ENCODE assay signal across 13 cellular contexts in genomic region chr2:157509755-157510154, GRCh38.
DNase-seq lines count a peak whose midpoint lies in the region; ATAC-seq, FAIRE-seq and TF ChIP-seq lines count a peak whose summit lies in the region.
"Had no signal": no experiment of that assay in that cellular context is flagged by ENCODE, and none has a peak within 500 bp of the region (broad histone marks: within the 10 kb centered on the region; RNA-seq: fewer than 3 reads in every experiment).

No MANE protein-coding gene starts in this region.

- H3K9me3 ChIP-seq in A549 (no peaks in the 10 kb centered on the region), upper lobe of left lung (peaks cover 0 to 4% (median 0%) of the 10 kb centered on the region in 4 donors)

- ATAC-seq in A549, result no peak
- no peak for ATAC-seq in foreskin keratinocyte
- no peak for ATAC-seq in upper lobe of left lung (ENCODE audit: low FRiP score in 2 of 2)

- TF ChIP-seq CTCF in A549 (IDR thresholded peaks at IDR 0.05) (0 out of 3 replicates have a peak, but pooled peaks have one; percentile 11), D721Med (IDR thresholded peaks at IDR 0.05; ENCODE audit: insufficient read depth, missing control alignments) (peak; percentile 18), foreskin keratinocyte (conservative IDR thresholded peaks at IDR 0.05) (peak; percentile 45), upper lobe of left lung (IDR thresholded peaks at IDR 0.05) (no peak)

- no peak overlapping the region for H3K27ac ChIP-seq in A549
- no peak overlapping the region for H3K27ac ChIP-seq in foreskin keratinocyte
- H3K27ac ChIP-seq in upper lobe of left lung, result no peak overlapping the region
- H3K27ac ChIP-seq: ascending aorta, GM23248 had no signal

- CTCF ChIA-PET in A549 (lab: Yijun Ruan, JAX), result interaction anchor here (0.6 to 0.8 kb wide), 3 partner anchors 183 to 526 kb away, joined by 3 read pairs; no protein-coding TSS in a partner anchor

- TF ChIP-seq POLR2A in A549 (IDR thresholded peaks at IDR 0.05; ENCODE audit: low read length) (no peak), upper lobe of left lung (IDR thresholded peaks at IDR 0.05) (no peak)

- 2% methylated on average over 2 of the region's 2 CpGs for WGBS in A549 (ENCODE audit: missing lambda C conversion rate)
- 54 to 71% methylated on average over 2 of the region's 2 CpGs for WGBS in upper lobe of left lung, 2 donors

- no peak overlapping the region for H3K4me2 ChIP-seq in A549

- no peaks in the 10 kb centered on the region for H3K4me1 ChIP-seq in A549
- H3K4me1 ChIP-seq in foreskin keratinocyte, result no peaks in the 10 kb centered on the region
- H3K4me1 ChIP-seq in upper lobe of left lung, result no peaks in the 10 kb centered on the region
- H3K4me1 ChIP-seq: ascending aorta had no signal

- DNase-seq in A549 (ENCODE audit: low read depth in 1 of 2, low spot score in 1 of 2), result no peak
- DNase-seq in D721Med (ENCODE audit: insufficient read length, low spot score), result no peak
- peak; percentile 59 for DNase-seq in NCI-H748 (lab: John Stamatoyannopoulos, UW; ENCODE audit: unreplicated experiment)
- DNase-seq in foreskin keratinocyte, result no peak
- DNase-seq in upper lobe of left lung, result no peak
- DNase-seq in activated naive CD4-positive, alpha-beta T cell (lab: John Stamatoyannopoulos, UW), result no peak
- DNase-seq in GM03348 (ENCODE audit: low spot score), result no peak
- DNase-seq: GM23248, NCI-H226, retina, T-helper 2 cell had no signal

- peaks cover 20% of the 10 kb centered on the region for H3K27me3 ChIP-seq in foreskin keratinocyte
- H3K27me3 ChIP-seq in upper lobe of left lung, result no peaks in the 10 kb centered on the region
- H3K27me3 ChIP-seq: ascending aorta had no signal

- FAIRE-seq in A549 (lab: Jason Lieb, UNC) (no peak), D721Med (lab: Jason Lieb, UNC) (no peak)
- FAIRE-seq: endothelial cell of umbilical vein had no signal

- H3K4me3 ChIP-seq in A549, result no peak overlapping the region
- H3K4me3 ChIP-seq in upper lobe of left lung, result no peak overlapping the region
- H3K4me3 ChIP-seq: ascending aorta, GM23248 had no signal

- POLR2A ChIA-PET in A549 (lab: Yijun Ruan, JAX), result no interaction called here

- H3K36me3 ChIP-seq in upper lobe of left lung, result no peaks in the 10 kb centered on the region
- H3K36me3 ChIP-seq: ascending aorta had no signal

- TF ChIP-seq EP300 in A549 (IDR thresholded peaks at IDR 0.05) (no peak), upper lobe of left lung (IDR thresholded peaks at IDR 0.05) (no peak)

- peak; percentile 35 to 37; a peak in 4 of 5 replicates for TF ChIP-seq RAD21 in A549 (conservative IDR thresholded peaks at IDR 0.05 in 1 of 2, IDR thresholded peaks at IDR 0.05 in 1 of 2)

TF ChIP-seq in A549, 52 proteins besides CTCF, POLR2A, EP300 and RAD21:
- TF ChIP-seq, protein P1, sequence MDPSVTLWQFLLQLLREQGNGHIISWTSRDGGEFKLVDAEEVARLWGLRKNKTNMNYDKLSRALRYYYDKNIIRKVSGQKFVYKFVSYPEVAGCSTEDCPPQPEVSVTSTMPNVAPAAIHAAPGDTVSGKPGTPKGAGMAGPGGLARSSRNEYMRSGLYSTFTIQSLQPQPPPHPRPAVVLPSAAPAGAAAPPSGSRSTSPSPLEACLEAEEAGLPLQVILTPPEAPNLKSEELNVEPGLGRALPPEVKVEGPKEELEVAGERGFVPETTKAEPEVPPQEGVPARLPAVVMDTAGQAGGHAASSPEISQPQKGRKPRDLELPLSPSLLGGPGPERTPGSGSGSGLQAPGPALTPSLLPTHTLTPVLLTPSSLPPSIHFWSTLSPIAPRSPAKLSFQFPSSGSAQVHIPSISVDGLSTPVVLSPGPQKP (IDR thresholded peaks at IDR 0.05; ENCODE audit: low read depth, low read length), result no peak
- TF ChIP-seq RARB (CRISPR knock-in tag; IDR thresholded peaks at IDR 0.05), result no peak
- TF ChIP-seq HOXB13 (CRISPR knock-in tag; IDR thresholded peaks at IDR 0.05; ENCODE audit: low read depth), result no peak
- TF ChIP-seq GATA3 (IDR thresholded peaks at IDR 0.05; ENCODE audit: borderline replicate concordance), result no peak
- TF ChIP-seq CBX2 (IDR thresholded peaks at IDR 0.05; ENCODE audit: borderline replicate concordance, low read depth), result no peak
- no peak for TF ChIP-seq ZFP36 (IDR thresholded peaks at IDR 0.05; ENCODE audit: borderline replicate concordance, partially characterized antibody)
- TF ChIP-seq NFE2L2 (conservative IDR thresholded peaks at IDR 0.05; ENCODE audit: low read length), result no peak
- TF ChIP-seq MAFK (IDR thresholded peaks at IDR 0.05; ENCODE audit: partially characterized antibody), result no peak
- TF ChIP-seq CBX8 (IDR thresholded peaks at IDR 0.05), result no peak

Comparison
In these comparisons a context has a peak if more than half of its experiments do, and no peak if none do; other contexts are left out.
1. CTCF ChIP-seq: peak in A549 (single experiment), D721Med (single experiment) and foreskin keratinocyte (single experiment); none in upper lobe of left lung (0 of 6).